8 cellular contexts compared by ENCODE assay signal in the genomic region with DNA sequence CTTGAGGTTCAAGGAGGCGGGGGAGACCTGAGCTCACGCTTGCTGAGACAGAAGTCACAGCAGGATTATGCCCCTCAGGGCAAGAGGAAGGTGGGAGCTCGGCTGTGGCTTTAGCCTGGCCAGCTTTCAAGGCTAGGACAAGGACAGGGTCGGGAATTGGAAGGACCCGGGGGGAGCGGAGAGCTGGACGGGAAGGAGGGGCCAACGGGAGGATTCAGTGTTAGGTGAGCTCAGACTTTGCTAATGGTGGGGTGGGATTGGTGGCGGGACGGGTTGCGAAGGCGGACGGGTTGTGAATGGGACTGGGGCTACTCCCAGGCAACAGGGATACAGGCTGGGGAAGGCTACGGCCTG. TPM values are rescaled to one million over a fixed set of nuclear protein-coding genes. Genes with fewer than 3 reads are reported as not detected.
DNase-seq lines count a peak whose midpoint lies in the region; ATAC-seq and TF ChIP-seq lines count a peak whose summit lies in the region.

No MANE protein-coding gene starts in this region.

- H3K9ac ChIP-seq in skeletal muscle satellite cell (ENCODE audit: low read depth, low read length) = peak overlapping the region; percentile 96

- under 1% methylated on average over 14 of the region's 14 CpGs for WGBS in right cardiac atrium

- DNase-seq in activated B cell treated with CpG ODN at 0.5 μM for 24 hours = no peak
- DNase-seq in right cardiac atrium = no peak
- no peak for DNase-seq in NCI-H2029 treated with DMSO at 0.1 percent for 48 hours (lab: John Stamatoyannopoulos, UW)
- no peak for DNase-seq in NCI-H1092 (lab: John Stamatoyannopoulos, UW)
- no peak for DNase-seq in cerebellar cortex (ENCODE audit: low spot score)

- no peaks in the 10 kb centered on the region for H3K27me3 Mint-ChIP-seq in activated B cell treated with CpG ODN at 0.5 μM for 24 hours

- H3K9me3 ChIP-seq in HEK293 (ENCODE audit: control insufficient read depth, insufficient read depth, low read depth, low read length) = no peaks in the 10 kb centered on the region
- no peaks in the 10 kb centered on the region for H3K9me3 ChIP-seq in right cardiac atrium (ENCODE audit: control insufficient read depth, low read length)
- H3K9me3 ChIP-seq in skeletal muscle satellite cell (replicated peaks; ENCODE audit: low read length) = no peaks in the 10 kb centered on the region

- no peak for ATAC-seq in activated B cell treated with CpG ODN at 0.5 μM for 24 hours (ENCODE audit: low read depth)
- ATAC-seq in right cardiac atrium = peak in 1 of 2 donors; percentile 23
- ATAC-seq in HG02798 (IDR thresholded peaks at IDR 0.05; ENCODE audit: poor library complexity, unreplicated experiment) = no peak

- peak overlapping the region; percentile 96 for H3K27ac Mint-ChIP-seq in activated B cell treated with CpG ODN at 0.5 μM for 24 hours

- peak overlapping the region; percentile 89 for H3K4me2 ChIP-seq in skeletal muscle satellite cell (ENCODE audit: low read length)

- intact Hi-C loops in activated B cell treated with CpG ODN at 0.5 μM for 24 hours (cut with micrococcal nuclease) = loop anchor here (1.0 to 5.0 kb wide), 6 partner anchors 11 to 1216 kb away; a partner anchor contains a TSS
- intact Hi-C loops in right cardiac atrium (cut with DNase I) = no loop called here

- H3K9me3 Mint-ChIP-seq in activated B cell treated with CpG ODN at 0.5 μM for 24 hours = no peaks in the 10 kb centered on the region

- H3K36me3 ChIP-seq in HEK293 (ENCODE audit: control insufficient read depth in 2 of 2, insufficient read depth in 1 of 2, low read length in 2 of 2) (peaks cover 18 to 26% of the 10 kb centered on the region in 2 experiments), skeletal muscle satellite cell (ENCODE audit: insufficient read depth, low read length) (no peaks in the 10 kb centered on the region)

- H3K4me3 ChIP-seq in HEK293 (ENCODE audit: low read depth, low read length) = peak overlapping the region; percentile 76
- H3K4me3 ChIP-seq in right cardiac atrium (ENCODE audit: low read length) = peak overlapping the region; percentile 59
- peak overlapping the region; percentile 97 for H3K4me3 ChIP-seq in skeletal muscle satellite cell (ENCODE audit: low read length)

- H3K27me3 ChIP-seq in right cardiac atrium (ENCODE audit: control insufficient read depth, insufficient read depth) = no peaks in the 10 kb centered on the region
- H3K27me3 ChIP-seq in skeletal muscle satellite cell (ENCODE audit: control insufficient read depth, insufficient read depth, low read length) = peaks cover 7% of the 10 kb centered on the region

- peak overlapping the region; percentile 99; the same call in 1 of the 2 replicates for H3K27ac ChIP-seq in HEK293 (ENCODE audit: extremely low read depth, low read depth, low read length)
- no peak overlapping the region for H3K27ac ChIP-seq in right cardiac atrium (ENCODE audit: low read length)

- POLR2A ChIA-PET in HEK293 (lab: Yijun Ruan, JAX) = interaction anchor here (0.8 to 4.1 kb wide), 28 partner anchors 8 to 622 kb away, joined by 3 to 47 read pairs (median 8); a partner anchor contains a TSS
- POLR2A ChIA-PET in activated B cell treated with CpG ODN at 0.5 μM for 24 hours (lab: Charles Lee) = interaction anchor here (0.8 to 2.5 kb wide), 8 partner anchors 11 to 621 kb away, joined by 3 to 14 read pairs (median 6); a partner anchor contains a TSS

- CTCF ChIA-PET in HEK293 (lab: Yijun Ruan, JAX) = interaction anchor here (0.6 to 9.1 kb wide), 9 partner anchors 10 to 139 kb away, joined by 3 to 87 read pairs (median 13); a partner anchor contains a TSS
- CTCF ChIA-PET in activated B cell treated with CpG ODN at 0.5 μM for 24 hours (lab: Charles Lee) = interaction anchor here (1.7 kb wide), 1 partner anchor 23 kb away, joined by 8 read pairs; no protein-coding TSS in a partner anchor

- H3K4me3 Mint-ChIP-seq in activated B cell treated with CpG ODN at 0.5 μM for 24 hours = peak overlapping the region; percentile 92

- no peak for TF ChIP-seq CTCF in HEK293 (tag by site-specific recombination; IDR thresholded peaks at IDR 0.05)
- TF ChIP-seq CTCF in activated B cell treated with CpG ODN at 0.5 μM for 24 hours (IDR thresholded peaks at IDR 0.05) = no peak

- peaks cover 6% of the 10 kb centered on the region for H3K4me1 ChIP-seq in HEK293 (ENCODE audit: control insufficient read depth, insufficient read depth, low read length)
- H3K4me1 ChIP-seq in right cardiac atrium (ENCODE audit: control insufficient read depth, insufficient read depth, low read length) = peaks cover 5% of the 10 kb centered on the region
- H3K4me1 ChIP-seq in skeletal muscle satellite cell (ENCODE audit: control insufficient read depth, insufficient read depth, low read length) = peaks cover 18% of the 10 kb centered on the region

- H3K36me3 Mint-ChIP-seq in activated B cell treated with CpG ODN at 0.5 μM for 24 hours (ENCODE audit: low read depth) = peaks cover 18% of the 10 kb centered on the region

- peaks cover 26% of the 10 kb centered on the region for H3K4me1 Mint-ChIP-seq in activated B cell treated with CpG ODN at 0.5 μM for 24 hours

TF ChIP-seq in HEK293, 187 proteins besides CTCF, POLR2A, EP300 and RAD21 (continues in another document):
- TF ChIP-seq, protein P1, sequence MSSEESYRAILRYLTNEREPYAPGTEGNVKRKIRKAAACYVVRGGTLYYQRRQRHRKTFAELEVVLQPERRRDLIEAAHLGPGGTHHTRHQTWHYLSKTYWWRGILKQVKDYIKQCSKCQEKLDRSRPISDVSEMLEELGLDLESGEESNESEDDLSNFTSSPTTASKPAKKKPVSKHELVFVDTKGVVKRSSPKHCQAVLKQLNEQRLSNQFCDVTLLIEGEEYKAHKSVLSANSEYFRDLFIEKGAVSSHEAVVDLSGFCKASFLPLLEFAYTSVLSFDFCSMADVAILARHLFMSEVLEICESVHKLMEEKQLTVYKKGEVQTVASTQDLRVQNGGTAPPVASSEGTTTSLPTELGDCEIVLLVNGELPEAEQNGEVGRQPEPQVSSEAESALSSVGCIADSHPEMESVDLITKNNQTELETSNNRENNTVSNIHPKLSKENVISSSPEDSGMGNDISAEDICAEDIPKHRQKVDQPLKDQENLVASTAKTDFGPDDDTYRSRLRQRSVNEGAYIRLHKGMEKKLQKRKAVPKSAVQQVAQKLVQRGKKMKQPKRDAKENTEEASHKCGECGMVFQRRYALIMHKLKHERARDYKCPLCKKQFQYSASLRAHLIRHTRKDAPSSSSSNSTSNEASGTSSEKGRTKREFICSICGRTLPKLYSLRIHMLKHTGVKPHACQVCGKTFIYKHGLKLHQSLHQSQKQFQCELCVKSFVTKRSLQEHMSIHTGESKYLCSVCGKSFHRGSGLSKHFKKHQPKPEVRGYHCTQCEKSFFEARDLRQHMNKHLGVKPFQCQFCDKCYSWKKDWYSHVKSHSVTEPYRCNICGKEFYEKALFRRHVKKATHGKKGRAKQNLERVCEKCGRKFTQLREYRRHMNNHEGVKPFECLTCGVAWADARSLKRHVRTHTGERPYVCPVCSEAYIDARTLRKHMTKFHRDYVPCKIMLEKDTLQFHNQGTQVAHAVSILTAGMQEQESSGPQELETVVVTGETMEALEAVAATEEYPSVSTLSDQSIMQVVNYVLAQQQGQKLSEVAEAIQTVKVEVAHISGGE (tag by site-specific recombination; conservative IDR thresholded peaks at IDR 0.05; ENCODE audit: low read depth) = peak; percentile 68
- TF ChIP-seq, protein P2, sequence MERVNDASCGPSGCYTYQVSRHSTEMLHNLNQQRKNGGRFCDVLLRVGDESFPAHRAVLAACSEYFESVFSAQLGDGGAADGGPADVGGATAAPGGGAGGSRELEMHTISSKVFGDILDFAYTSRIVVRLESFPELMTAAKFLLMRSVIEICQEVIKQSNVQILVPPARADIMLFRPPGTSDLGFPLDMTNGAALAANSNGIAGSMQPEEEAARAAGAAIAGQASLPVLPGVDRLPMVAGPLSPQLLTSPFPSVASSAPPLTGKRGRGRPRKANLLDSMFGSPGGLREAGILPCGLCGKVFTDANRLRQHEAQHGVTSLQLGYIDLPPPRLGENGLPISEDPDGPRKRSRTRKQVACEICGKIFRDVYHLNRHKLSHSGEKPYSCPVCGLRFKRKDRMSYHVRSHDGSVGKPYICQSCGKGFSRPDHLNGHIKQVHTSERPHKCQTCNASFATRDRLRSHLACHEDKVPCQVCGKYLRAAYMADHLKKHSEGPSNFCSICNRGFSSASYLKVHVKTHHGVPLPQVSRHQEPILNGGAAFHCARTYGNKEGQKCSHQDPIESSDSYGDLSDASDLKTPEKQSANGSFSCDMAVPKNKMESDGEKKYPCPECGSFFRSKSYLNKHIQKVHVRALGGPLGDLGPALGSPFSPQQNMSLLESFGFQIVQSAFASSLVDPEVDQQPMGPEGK (tag by site-specific recombination; IDR thresholded peaks at IDR 0.05) = peak; percentile 82
- TF ChIP-seq, protein P3, sequence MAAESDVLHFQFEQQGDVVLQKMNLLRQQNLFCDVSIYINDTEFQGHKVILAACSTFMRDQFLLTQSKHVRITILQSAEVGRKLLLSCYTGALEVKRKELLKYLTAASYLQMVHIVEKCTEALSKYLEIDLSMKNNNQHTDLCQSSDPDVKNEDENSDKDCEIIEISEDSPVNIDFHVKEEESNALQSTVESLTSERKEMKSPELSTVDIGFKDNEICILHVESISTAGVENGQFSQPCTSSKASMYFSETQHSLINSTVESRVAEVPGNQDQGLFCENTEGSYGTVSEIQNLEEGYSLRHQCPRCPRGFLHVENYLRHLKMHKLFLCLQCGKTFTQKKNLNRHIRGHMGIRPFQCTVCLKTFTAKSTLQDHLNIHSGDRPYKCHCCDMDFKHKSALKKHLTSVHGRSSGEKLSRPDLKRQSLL (tag by site-specific recombination; IDR thresholded peaks at IDR 0.05) = no peak
- TF ChIP-seq ZNF514 (tag by site-specific recombination; IDR thresholded peaks at IDR 0.05) (no peak), GLIS2 (tag by site-specific recombination; IDR thresholded peaks at IDR 0.05) (peak; percentile 88), ZNF791 (tag by site-specific recombination; IDR thresholded peaks at IDR 0.05) (no peak), ZNF416 (tag by site-specific recombination; IDR thresholded peaks at IDR 0.05) (no peak), ZNF23 (tag by site-specific recombination; IDR thresholded peaks at IDR 0.05; ENCODE audit: borderline replicate concordance) (no peak), ZFHX2 (tag by site-specific recombination; conservative IDR thresholded peaks at IDR 0.05) (peak; percentile 70)

RNA-seq across cellular contexts. Expression of a gene that starts 0.2 kb away (rescaled TPM):
- total RNA-seq in activated B cell treated with CpG ODN at 0.5 μM for 24 hours = 0.86 and 0.91 TPM in 2 replicates
- 1 to 10 TPM in 1 of 4 donors, under 1 TPM in 3; 0.67 to 1.8 (median 0.83) TPM for total RNA-seq in right cardiac atrium
- polyA plus RNA-seq in right cardiac atrium = 1.1 TPM
- total RNA-seq in skeletal muscle satellite cell (2012; rRNA removed) = 0.44 TPM in 1 of 2 replicates, not detected in the other

RNA-seq across cellular contexts. Expression of a gene that starts 0.4 kb away (rescaled TPM):
- 75.8 and 84.0 TPM in 2 replicates for total RNA-seq in activated B cell treated with CpG ODN at 0.5 μM for 24 hours
- 10 to 100 TPM; 41.9 to 50.3 (median 49.2) TPM for total RNA-seq in right cardiac atrium
- polyA plus RNA-seq in right cardiac atrium = 9.4 TPM
- 14.9 and 18.0 TPM in 2 replicates for total RNA-seq in skeletal muscle satellite cell (2012; rRNA removed)

RNA-seq across cellular contexts. Expression of a gene that starts 11.3 kb away (rescaled TPM):
- total RNA-seq in activated B cell treated with CpG ODN at 0.5 μM for 24 hours (108 and 114 TPM in 2 replicates), right cardiac atrium (100 to 1,000 TPM in 2 of 4 donors, 10 to 100 TPM in 2; 89.3 to 113 (median 106) TPM)
- 107 TPM for polyA plus RNA-seq in right cardiac atrium
- 69.0 and 84.7 TPM in 2 replicates for total RNA-seq in skeletal muscle satellite cell (2012; rRNA removed)
